ENCODE assay signal across 29 cellular contexts in the genomic region with DNA sequence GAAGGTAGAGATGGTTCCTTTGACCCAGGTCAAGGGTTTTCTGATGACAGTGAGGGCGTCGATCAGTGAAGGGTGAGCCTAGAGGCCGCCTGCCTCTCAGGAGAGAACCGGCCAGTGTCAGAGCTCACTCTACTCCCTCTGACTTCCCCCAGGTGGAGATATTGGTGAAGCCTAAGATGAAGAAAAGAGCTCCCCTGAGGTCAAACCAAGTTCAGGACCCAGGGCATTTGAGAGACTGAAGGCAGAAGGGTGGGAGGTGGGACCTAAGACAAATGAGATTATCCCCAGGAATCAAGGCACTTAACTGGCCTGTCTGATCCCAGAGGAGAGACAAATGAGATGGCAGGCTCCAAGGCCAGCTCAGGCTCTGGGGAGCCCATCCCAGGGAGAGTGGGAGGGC.
"Had no signal": no experiment of that assay in that cellular context is flagged by ENCODE, and none has a peak within 500 bp of the region (broad histone marks: within the 10 kb centered on the region; RNA-seq: fewer than 3 reads in every experiment).

No MANE protein-coding gene starts in this region.

- H3K36me3 ChIP-seq: esophagus muscularis mucosa, left ventricle myocardium inferior, suprapubic skin, tibial artery, upper lobe of right lung had no signal

- H3K9me3 Mint-ChIP-seq: activated naive CD8-positive, alpha-beta T cell treated with anti-CD3 and anti-CD28 coated beads, Interleukin-2, amount 50 U/mL, for 24 hours; activated T-cell treated with anti-CD3 and anti-CD28 coated beads, Interleukin-2, amount 50 U/mL, for 24 hours; nephron; T-helper 2 cell treated with Interferon-gamma antibody and Interleukin-4, amounts not matched to agents 5 μg/mL and 100 μg/mL, for 36 hours had no signal

- H3K9ac ChIP-seq: parathyroid adenoma had no signal

- H3K27ac Mint-ChIP-seq: activated naive CD8-positive, alpha-beta T cell treated with anti-CD3 and anti-CD28 coated beads, Interleukin-2, amount 50 U/mL, for 24 hours; activated T-cell treated with anti-CD3 and anti-CD28 coated beads, Interleukin-2, amount 50 U/mL, for 24 hours; T-helper 2 cell treated with Interferon-gamma antibody and Interleukin-4, amounts not matched to agents 5 μg/mL and 100 μg/mL, for 36 hours had no signal

- H3K27ac ChIP-seq: esophagus muscularis mucosa, left ventricle myocardium inferior, parathyroid adenoma, psoas muscle, suprapubic skin, tibial artery, upper lobe of right lung had no signal

- H3K4me3 Mint-ChIP-seq: activated naive CD8-positive, alpha-beta T cell treated with anti-CD3 and anti-CD28 coated beads, Interleukin-2, amount 50 U/mL, for 24 hours; activated T-cell treated with anti-CD3 and anti-CD28 coated beads, Interleukin-2, amount 50 U/mL, for 24 hours; nephron; T-helper 2 cell treated with Interferon-gamma antibody and Interleukin-4, amounts not matched to agents 5 μg/mL and 100 μg/mL, for 36 hours had no signal

- H3K27me3 Mint-ChIP-seq: activated T-cell treated with anti-CD3 and anti-CD28 coated beads, Interleukin-2, amount 50 U/mL, for 24 hours had no signal

- H3K4me1 Mint-ChIP-seq: activated naive CD8-positive, alpha-beta T cell treated with anti-CD3 and anti-CD28 coated beads, Interleukin-2, amount 50 U/mL, for 24 hours had no signal

- DNase-seq: activated CD4-positive, alpha-beta T cell treated with anti-CD3 and anti-CD28 coated beads for 4 hours; activated CD4-positive, alpha-beta T cell treated with anti-CD3 and anti-CD28 coated beads, Interleukin-2, amount 50 U/mL, for 48 hours; activated CD8-positive, alpha-beta memory T cell treated with anti-CD3 and anti-CD28 coated beads, Interleukin-2, amount 50 U/mL, for 48 hours; activated gamma-delta T cell; activated naive CD4-positive, alpha-beta T cell treated with anti-CD3 and anti-CD28 coated beads, Interleukin-2, amount 50 U/mL, for 16 hours; activated naive CD8-positive, alpha-beta T cell treated with anti-CD3 and anti-CD28 coated beads, Interleukin-2, amount 50 U/mL, for 24 hours; activated T-cell treated with anti-CD3 and anti-CD28 coated beads, Interleukin-2, amount 50 U/mL, for 24 hours; amygdala; caudate nucleus; cortex of kidney; foreskin melanocyte; islet precursor cell; left ventricle myocardium inferior; mucosa of descending colon; occipital lobe; psoas muscle; stimulated activated CD4-positive, alpha-beta T cell treated with anti-CD3 and anti-CD28 coated beads, Interleukin-15, amount 100 ng/mL, for 24 hours; stimulated activated CD4-positive, alpha-beta T cell treated with anti-CD3 and anti-CD28 coated beads, Interleukin-2, amount 100 ng/mL, for 24 hours; stimulated activated naive CD4-positive, alpha-beta T cell; T-helper 1 cell; tibial artery; upper lobe of right lung had no signal

- H3K27me3 ChIP-seq: esophagus muscularis mucosa, suprapubic skin, upper lobe of right lung had no signal

- H3K9me3 ChIP-seq: esophagus muscularis mucosa, left ventricle myocardium inferior, mucosa of descending colon, psoas muscle, suprapubic skin, tibial artery, upper lobe of right lung had no signal

- H3K4me3 ChIP-seq: esophagus muscularis mucosa, left ventricle myocardium inferior, lung, mucosa of descending colon, psoas muscle, smooth muscle cell, suprapubic skin, tibial artery, upper lobe of right lung had no signal

- H3K4me1 ChIP-seq: left ventricle myocardium inferior, psoas muscle, suprapubic skin, tibial artery had no signal
